ENCODE assay signal across 8 cellular contexts in the genomic region with DNA sequence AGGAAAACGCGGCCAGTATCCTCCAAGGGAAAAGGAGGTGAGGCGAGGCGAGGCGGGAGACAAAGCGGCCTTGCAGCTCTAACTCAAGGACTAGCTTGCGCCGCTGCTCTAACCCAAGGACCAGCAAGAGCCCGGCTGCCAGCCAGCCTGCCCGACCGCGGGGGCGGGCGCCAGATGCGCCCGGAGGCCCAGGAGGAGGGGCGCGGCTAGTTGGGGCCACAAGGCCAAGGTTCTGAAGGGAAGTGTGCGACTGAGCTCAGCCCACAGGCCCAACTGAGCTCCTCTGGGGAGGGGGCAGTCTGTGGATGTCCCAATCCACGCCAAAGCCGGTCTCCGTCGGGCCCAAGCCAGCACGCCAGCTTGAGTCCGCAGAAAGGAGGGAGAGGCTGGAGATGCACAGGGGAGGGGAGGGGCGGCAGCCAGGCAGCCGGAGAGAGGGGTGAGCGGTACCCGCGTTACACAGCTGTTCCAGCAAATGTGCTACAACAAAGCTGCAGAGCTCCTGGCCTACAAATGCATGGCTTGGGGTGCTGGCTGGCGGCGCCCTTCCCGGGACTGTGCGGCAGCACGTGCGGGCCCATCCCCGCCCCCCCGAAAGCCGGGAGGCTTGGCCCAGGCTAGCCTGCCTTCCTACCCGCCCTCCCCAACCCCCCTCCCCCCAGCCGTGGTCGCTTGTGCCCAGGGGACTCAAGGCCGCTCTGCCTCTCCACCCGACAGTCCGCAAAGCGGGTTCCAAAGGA. TPM values are rescaled to one million over a fixed set of nuclear protein-coding genes. Genes with fewer than 3 reads are reported as not detected.
DNase-seq lines count a peak whose midpoint lies in the region; ATAC-seq and TF ChIP-seq lines count a peak whose summit lies in the region.

No MANE protein-coding gene starts in this region.

- H3K9me3 Mint-ChIP-seq in activated CD4-positive, alpha-beta T cell treated with anti-CD3 and anti-CD28 coated beads, Interleukin-2, amount 10 ng/mL, durations not matched to agents 24 days and 14 days, result no peaks in the 10 kb centered on the region

- no peaks in the 10 kb centered on the region for H3K27me3 Mint-ChIP-seq in activated CD4-positive, alpha-beta T cell treated with anti-CD3 and anti-CD28 coated beads, Interleukin-2, amount 10 ng/mL, durations not matched to agents 24 days and 14 days

- peak; percentile 61 for DNase-seq in D341Med (ENCODE audit: low spot score)
- no peak for DNase-seq in Jurkat, Clone E6-1 (ENCODE audit: low read depth, low spot score)
- peak; percentile 74 for DNase-seq in activated CD4-positive, alpha-beta T cell treated with anti-CD3 and anti-CD28 coated beads, Interleukin-2, amount 10 ng/mL, durations not matched to agents 24 days and 14 days
- no peak for DNase-seq in epithelial cell of proximal tubule (ENCODE audit: low read depth)
- DNase-seq in mucosa of gallbladder (ENCODE audit: low spot score), result peak; percentile 11

- peaks cover 10% of the 10 kb centered on the region for H3K4me1 Mint-ChIP-seq in activated CD4-positive, alpha-beta T cell treated with anti-CD3 and anti-CD28 coated beads, Interleukin-2, amount 10 ng/mL, durations not matched to agents 24 days and 14 days

- peak overlapping the region; percentile 61 for H3K4me3 ChIP-seq in Jurkat, Clone E6-1 (ENCODE audit: low read length)
- H3K4me3 ChIP-seq in epithelial cell of proximal tubule (ENCODE audit: low read depth, low read length), result peak overlapping the region; percentile 70

- ATAC-seq in GM21381 (IDR thresholded peaks at IDR 0.05; ENCODE audit: unreplicated experiment) (peak; percentile 10), HG03565 (IDR thresholded peaks at IDR 0.05; ENCODE audit: unreplicated experiment) (no peak)

- peak overlapping the region; percentile 89 for H3K4me3 Mint-ChIP-seq in activated CD4-positive, alpha-beta T cell treated with anti-CD3 and anti-CD28 coated beads, Interleukin-2, amount 10 ng/mL, durations not matched to agents 24 days and 14 days

- peak overlapping the region; percentile 94 for H3K27ac Mint-ChIP-seq in activated CD4-positive, alpha-beta T cell treated with anti-CD3 and anti-CD28 coated beads, Interleukin-2, amount 10 ng/mL, durations not matched to agents 24 days and 14 days

- peak overlapping the region; percentile 52 for H3K27ac ChIP-seq in temporal lobe (ENCODE audit: low read depth, low read length)

- intact Hi-C loops in activated CD4-positive, alpha-beta T cell treated with anti-CD3 and anti-CD28 coated beads, Interleukin-2, amount 10 ng/mL, durations not matched to agents 24 days and 14 days (cut with micrococcal nuclease), result loop anchor here (1.0 to 10.0 kb wide), 3 partner anchors 190 to 830 kb away; partner anchors contain the start of genes MTMR8 and ZC3H12B

- no peaks in the 10 kb centered on the region for H3K36me3 Mint-ChIP-seq in activated CD4-positive, alpha-beta T cell treated with anti-CD3 and anti-CD28 coated beads, Interleukin-2, amount 10 ng/mL, durations not matched to agents 24 days and 14 days (ENCODE audit: low read depth)

- no peak for TF ChIP-seq CTCF in epithelial cell of proximal tubule (conservative IDR thresholded peaks at IDR 0.05; ENCODE audit: low read depth, low read length)

RNA-seq across cellular contexts. Expression of gene AMER1, which starts 0.6 kb away (rescaled TPM):
- polyA plus RNA-seq in Jurkat, Clone E6-1 (2012; ENCODE audit: insufficient read depth, insufficient read length), result 3.3 TPM
- 6.2 and 6.5 TPM in 2 replicates for total RNA-seq in activated CD4-positive, alpha-beta T cell treated with anti-CD3 and anti-CD28 coated beads, Interleukin-2, amount 10 ng/mL, durations not matched to agents 24 days and 14 days
- total RNA-seq in epithelial cell of proximal tubule (1.6 and 1.9 TPM in 2 replicates), mucosa of gallbladder (6.0 TPM), temporal lobe (9.8 TPM)

RNA-seq across cellular contexts. Expression of gene ASB12, which starts 25.5 kb away (rescaled TPM):
- not detected for polyA plus RNA-seq in Jurkat, Clone E6-1 (2012; ENCODE audit: insufficient read depth, insufficient read length)
- total RNA-seq in activated CD4-positive, alpha-beta T cell treated with anti-CD3 and anti-CD28 coated beads, Interleukin-2, amount 10 ng/mL, durations not matched to agents 24 days and 14 days, result not detected in 2 replicates
- total RNA-seq in epithelial cell of proximal tubule, result 0.07 TPM in 1 of 2 replicates, not detected in the other
- total RNA-seq in mucosa of gallbladder, result 0.14 TPM
- total RNA-seq in temporal lobe, result 0.25 TPM

Comparison
In these comparisons a context has a peak if more than half of its experiments do, and no peak if none do; other contexts are left out.
1. DNase-seq: peak in D341Med (single experiment), activated CD4-positive, alpha-beta T cell treated with anti-CD3 and anti-CD28 coated beads, Interleukin-2, amount 10 ng/mL, durations not matched to agents 24 days and 14 days (single experiment) and mucosa of gallbladder (single experiment); none in Jurkat, Clone E6-1 (single experiment) and epithelial cell of proximal tubule (single experiment).